ENCODE assay signal across 10 cellular contexts in genomic region chr18:48944634-48945033, GRCh38. TPM values are rescaled to one million over a fixed set of nuclear protein-coding genes. Genes with fewer than 3 reads are reported as not detected.
DNase-seq lines count a peak whose midpoint lies in the region; ATAC-seq and TF ChIP-seq lines count a peak whose summit lies in the region.
"Had no signal": no experiment of that assay in that cellular context is flagged by ENCODE, and none has a peak within 500 bp of the region (broad histone marks: within the 10 kb centered on the region; RNA-seq: fewer than 3 reads in every experiment).

No MANE protein-coding gene starts in this region.

- no peak for ATAC-seq in CD8-positive, alpha-beta T cell
- ATAC-seq in effector memory CD8-positive, alpha-beta T cell (replicated peaks), result no peak
- no peak for ATAC-seq in GM18870 (IDR thresholded peaks at IDR 0.05; ENCODE audit: unreplicated experiment)

- CTCF ChIA-PET in CD8-positive, alpha-beta T cell (lab: Charles Lee), result interaction anchor here (0.7 kb wide), 2 partner anchors 164 to 168 kb away, joined by 3 read pairs; no protein-coding TSS in a partner anchor
- CTCF ChIA-PET in GM10248 (lab: Yijun Ruan, JAX), result interaction anchor here (0.9 to 2.3 kb wide), 4 partner anchors 10 to 168 kb away, joined by 4 to 6 read pairs (median 5); no protein-coding TSS in a partner anchor

- no peak for TF ChIP-seq CTCF in CD8-positive, alpha-beta T cell (IDR thresholded peaks at IDR 0.05)
- TF ChIP-seq CTCF in Loucy (conservative IDR thresholded peaks at IDR 0.05; ENCODE audit: low read length) (no peak), osteocyte (IDR thresholded peaks at IDR 0.05) (no peak), GM10248 (IDR thresholded peaks at IDR 0.05; ENCODE audit: control extremely low read depth, extremely low read depth, low read depth, missing control alignments) (no peak)

- H3K79me2 ChIP-seq in Loucy (ENCODE audit: insufficient read depth, low read length), result peaks cover 94% of the 10 kb centered on the region

- peaks cover 3% of the 10 kb centered on the region for H3K27me3 Mint-ChIP-seq in CD8-positive, alpha-beta T cell (ENCODE audit: low read depth)
- no peaks in the 10 kb centered on the region for H3K27me3 Mint-ChIP-seq in effector memory CD8-positive, alpha-beta T cell
- no peaks in the 10 kb centered on the region for H3K27me3 Mint-ChIP-seq in osteocyte (ENCODE audit: unreplicated experiment)

- peak overlapping the region; percentile 69 for H3K4me3 Mint-ChIP-seq in CD8-positive, alpha-beta T cell
- peak overlapping the region; percentile 75 to 98 for H3K4me3 Mint-ChIP-seq in effector memory CD8-positive, alpha-beta T cell
- peak overlapping the region; percentile 59 for H3K4me3 Mint-ChIP-seq in osteocyte (ENCODE audit: unreplicated experiment)

- peaks cover 94% of the 10 kb centered on the region for H4K20me1 ChIP-seq in Loucy (ENCODE audit: insufficient read depth, low read length, poor library complexity, severe bottlenecking)

- no peaks in the 10 kb centered on the region for H3K27me3 ChIP-seq in CD8-positive, alpha-beta T cell (ENCODE audit: insufficient read depth, low read length)
- no peaks in the 10 kb centered on the region for H3K27me3 ChIP-seq in Loucy (ENCODE audit: insufficient read depth, low read length, poor library complexity, severe bottlenecking)
- H3K27me3 ChIP-seq: SJSA1 had no signal

- no peaks in the 10 kb centered on the region for H3K36me3 ChIP-seq in CD8-positive, alpha-beta T cell (ENCODE audit: insufficient read depth, low read length)
- peaks cover 41% of the 10 kb centered on the region; the same call in 1 of the 2 replicates for H3K36me3 ChIP-seq in Loucy (ENCODE audit: insufficient read depth, low read length)

- peaks cover 83% of the 10 kb centered on the region for H3K4me1 ChIP-seq in CD8-positive, alpha-beta T cell (ENCODE audit: insufficient read depth, low read length)
- H3K4me1 ChIP-seq in Loucy (ENCODE audit: insufficient read depth, low read length, poor library complexity, severe bottlenecking), result peaks cover 81% of the 10 kb centered on the region

- H3K4me3 ChIP-seq in CD8-positive, alpha-beta T cell (ENCODE audit: low read depth, low read length), result no peak overlapping the region
- peak overlapping the region; percentile 78 for H3K4me3 ChIP-seq in Loucy (ENCODE audit: low read length, poor library complexity, severe bottlenecking)
- H3K4me3 ChIP-seq: SJSA1 had no signal

- H2AFZ ChIP-seq in Loucy (ENCODE audit: low read length), result no peak overlapping the region

- H3K9ac ChIP-seq in Loucy (ENCODE audit: low read depth, low read length, poor library complexity, severe bottlenecking), result no peak overlapping the region

- peak overlapping the region; percentile 82 for H3K4me2 ChIP-seq in Loucy (ENCODE audit: low read depth, low read length, poor library complexity, severe bottlenecking)

- DNase-seq in CD8-positive, alpha-beta T cell, result no peak
- peak in 1 of 3 experiments; percentile 8 for DNase-seq in effector memory CD8-positive, alpha-beta T cell
- DNase-seq in osteocyte (ENCODE audit: extremely low spot score, unreplicated experiment) (no peak), GM10248 (ENCODE audit: extremely low spot score) (no peak), NCI-H1436 treated with DMSO at 0.1 percent for 48 hours (lab: John Stamatoyannopoulos, UW) (no peak), kidney tubule cell (ENCODE audit: low spot score) (no peak)
- DNase-seq: NCI-H1417 treated with DMSO at 0.1 percent for 48 hours had no signal

- H3K9me2 ChIP-seq in Loucy (replicated peaks; ENCODE audit: low read depth, low read length), result no peaks in the 10 kb centered on the region

- peak overlapping the region; percentile 30 for H3K27ac Mint-ChIP-seq in CD8-positive, alpha-beta T cell
- H3K27ac Mint-ChIP-seq in effector memory CD8-positive, alpha-beta T cell, result peak overlapping the region; percentile 71 to 84
- H3K27ac Mint-ChIP-seq in osteocyte (ENCODE audit: unreplicated experiment), result peak overlapping the region; percentile 95

- H3K9me3 ChIP-seq in CD8-positive, alpha-beta T cell (ENCODE audit: low read length), result no peaks in the 10 kb centered on the region
- H3K9me3 ChIP-seq in Loucy (ENCODE audit: insufficient read depth, low read depth, low read length), result no peaks in the 10 kb centered on the region
- H3K9me3 ChIP-seq: SJSA1 had no signal

- peaks cover 94% of the 10 kb centered on the region for H3K4me1 Mint-ChIP-seq in CD8-positive, alpha-beta T cell (ENCODE audit: low read depth)
- H3K4me1 Mint-ChIP-seq in effector memory CD8-positive, alpha-beta T cell (ENCODE audit: low read depth in 2 of 2), result peaks cover 81 to 83% of the 10 kb centered on the region in 2 donors
- H3K4me1 Mint-ChIP-seq in osteocyte (ENCODE audit: unreplicated experiment), result peaks cover 82% of the 10 kb centered on the region

- H3F3A ChIP-seq in Loucy (ENCODE audit: low read depth), result peaks cover 11% of the 10 kb centered on the region

- no peak overlapping the region for H3K27ac ChIP-seq in CD8-positive, alpha-beta T cell (ENCODE audit: low read depth, low read length)
- H3K27ac ChIP-seq: SJSA1 had no signal

- POLR2A ChIA-PET in CD8-positive, alpha-beta T cell (lab: Charles Lee), result interaction anchor here (0.5 to 0.9 kb wide), 2 partner anchors 16 to 167 kb away, joined by 3 to 6 read pairs; no protein-coding TSS in a partner anchor
- POLR2A ChIA-PET in GM10248 (lab: Yijun Ruan, JAX), result interaction anchor here (1.0 kb wide), 1 partner anchor 162 kb away, joined by 4 read pairs; no protein-coding TSS in a partner anchor

- peaks cover 60% of the 10 kb centered on the region for H3K36me3 Mint-ChIP-seq in CD8-positive, alpha-beta T cell
- H3K36me3 Mint-ChIP-seq in effector memory CD8-positive, alpha-beta T cell (ENCODE audit: insufficient read depth), result peaks cover 100% of the 10 kb centered on the region
- H3K36me3 Mint-ChIP-seq in osteocyte (ENCODE audit: unreplicated experiment), result peaks cover 66% of the 10 kb centered on the region

- no peaks in the 10 kb centered on the region for H3K9me3 Mint-ChIP-seq in CD8-positive, alpha-beta T cell
- H3K9me3 Mint-ChIP-seq in effector memory CD8-positive, alpha-beta T cell, result no peaks in the 10 kb centered on the region
- no peaks in the 10 kb centered on the region for H3K9me3 Mint-ChIP-seq in osteocyte (ENCODE audit: unreplicated experiment)

- intact Hi-C loops in CD8-positive, alpha-beta T cell (cut with DNase I, micrococcal nuclease), result loop anchor here (5.0 to 10.0 kb wide), 4 partner anchors 33 to 1430 kb away; partner anchors contain the start of genes CXXC1 (in 1 of the 2), MBD1 (in 1 of the 2), RPL17 (in 1 of the 2) and SKA1 (in 1 of the 2)

RNA-seq across cellular contexts. Expression of gene SMAD7, which starts 6.1 kb away (rescaled TPM):
- total RNA-seq in CD8-positive, alpha-beta T cell, result 100 to 1,000 TPM; 227 to 236 TPM
- total RNA-seq in osteocyte, result 53.6 and 55.8 TPM in 2 replicates

Comparison
In these comparisons a context has a peak if more than half of its experiments do, and no peak if none do; other contexts are left out.
1. H3K27ac Mint-ChIP-seq: peak in every context shown above with its lines; median percentile 95 in osteocyte; 78 in effector memory CD8-positive, alpha-beta T cell; 30 in CD8-positive, alpha-beta T cell.